In the genomic region with DNA sequence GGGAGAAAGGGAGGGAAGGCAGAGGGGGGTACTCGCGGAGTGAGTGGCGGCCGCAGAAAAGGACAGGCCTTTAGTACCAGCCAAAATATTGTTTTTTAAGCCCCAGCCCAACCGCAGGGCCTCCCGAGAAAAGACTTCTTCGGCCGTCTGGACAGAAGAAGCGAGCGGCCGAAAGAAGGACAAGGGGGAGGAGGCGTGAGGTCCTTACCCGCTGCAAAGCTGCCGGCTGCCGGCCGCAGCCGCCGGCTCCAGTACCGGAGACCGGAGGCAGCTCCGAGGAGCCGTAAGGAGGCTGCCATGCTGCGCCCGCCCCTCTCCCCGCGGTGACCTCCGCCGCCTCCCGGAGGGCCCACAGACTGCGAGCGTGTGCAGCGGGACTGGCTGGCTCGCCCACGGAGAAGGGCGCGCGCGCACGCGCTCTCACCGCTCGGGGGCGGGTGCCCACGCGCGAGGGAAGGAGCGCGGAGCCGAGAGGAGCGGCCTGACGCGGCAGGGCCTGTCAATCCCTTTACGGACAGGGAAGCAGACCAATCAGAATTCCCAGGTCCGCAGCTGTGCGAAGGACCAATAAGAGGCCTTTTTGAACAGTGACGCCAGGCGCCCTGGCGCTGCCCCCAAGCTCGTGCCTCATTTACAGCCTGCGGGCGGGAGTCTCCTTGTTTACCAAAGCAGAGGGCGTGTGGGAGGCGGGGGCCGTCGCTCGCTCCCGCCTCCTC, we compare ENCODE assay signal across 1 cellular context.
TF ChIP-seq lines count a peak whose summit lies in the region.

TSS of gene HIBADH (minus strand) at position 394 of the 716 bp plus-strand sequence. CDS start at position 299, 95 bp downstream.

TF ChIP-seq in HepG2, 621 proteins besides CTCF, POLR2A, EP300 and RAD21 (continued from another document and continues in another):
- peak; percentile 23; the same call in 1 of the 2 replicates for TF ChIP-seq ZNF605 (CRISPR knock-in tag; IDR thresholded peaks at IDR 0.05)
- no peak for TF ChIP-seq CREB3 (CRISPR knock-in tag; IDR thresholded peaks at IDR 0.05)
- TF ChIP-seq SMYD3 (CRISPR knock-in tag; IDR thresholded peaks at IDR 0.05), result no peak
- TF ChIP-seq ZNF318 (CRISPR knock-in tag; IDR thresholded peaks at IDR 0.05), result no peak; the same call in 1 of the 2 replicates
- TF ChIP-seq, protein P1, sequence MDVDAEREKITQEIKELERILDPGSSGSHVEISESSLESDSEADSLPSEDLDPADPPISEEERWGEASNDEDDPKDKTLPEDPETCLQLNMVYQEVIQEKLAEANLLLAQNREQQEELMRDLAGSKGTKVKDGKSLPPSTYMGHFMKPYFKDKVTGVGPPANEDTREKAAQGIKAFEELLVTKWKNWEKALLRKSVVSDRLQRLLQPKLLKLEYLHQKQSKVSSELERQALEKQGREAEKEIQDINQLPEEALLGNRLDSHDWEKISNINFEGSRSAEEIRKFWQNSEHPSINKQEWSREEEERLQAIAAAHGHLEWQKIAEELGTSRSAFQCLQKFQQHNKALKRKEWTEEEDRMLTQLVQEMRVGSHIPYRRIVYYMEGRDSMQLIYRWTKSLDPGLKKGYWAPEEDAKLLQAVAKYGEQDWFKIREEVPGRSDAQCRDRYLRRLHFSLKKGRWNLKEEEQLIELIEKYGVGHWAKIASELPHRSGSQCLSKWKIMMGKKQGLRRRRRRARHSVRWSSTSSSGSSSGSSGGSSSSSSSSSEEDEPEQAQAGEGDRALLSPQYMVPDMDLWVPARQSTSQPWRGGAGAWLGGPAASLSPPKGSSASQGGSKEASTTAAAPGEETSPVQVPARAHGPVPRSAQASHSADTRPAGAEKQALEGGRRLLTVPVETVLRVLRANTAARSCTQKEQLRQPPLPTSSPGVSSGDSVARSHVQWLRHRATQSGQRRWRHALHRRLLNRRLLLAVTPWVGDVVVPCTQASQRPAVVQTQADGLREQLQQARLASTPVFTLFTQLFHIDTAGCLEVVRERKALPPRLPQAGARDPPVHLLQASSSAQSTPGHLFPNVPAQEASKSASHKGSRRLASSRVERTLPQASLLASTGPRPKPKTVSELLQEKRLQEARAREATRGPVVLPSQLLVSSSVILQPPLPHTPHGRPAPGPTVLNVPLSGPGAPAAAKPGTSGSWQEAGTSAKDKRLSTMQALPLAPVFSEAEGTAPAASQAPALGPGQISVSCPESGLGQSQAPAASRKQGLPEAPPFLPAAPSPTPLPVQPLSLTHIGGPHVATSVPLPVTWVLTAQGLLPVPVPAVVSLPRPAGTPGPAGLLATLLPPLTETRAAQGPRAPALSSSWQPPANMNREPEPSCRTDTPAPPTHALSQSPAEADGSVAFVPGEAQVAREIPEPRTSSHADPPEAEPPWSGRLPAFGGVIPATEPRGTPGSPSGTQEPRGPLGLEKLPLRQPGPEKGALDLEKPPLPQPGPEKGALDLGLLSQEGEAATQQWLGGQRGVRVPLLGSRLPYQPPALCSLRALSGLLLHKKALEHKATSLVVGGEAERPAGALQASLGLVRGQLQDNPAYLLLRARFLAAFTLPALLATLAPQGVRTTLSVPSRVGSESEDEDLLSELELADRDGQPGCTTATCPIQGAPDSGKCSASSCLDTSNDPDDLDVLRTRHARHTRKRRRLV (CRISPR knock-in tag; IDR thresholded peaks at IDR 0.05), result peak; percentile 40; the same call in 1 of the 2 replicates
- peak; percentile 48; the same call in 1 of the 2 replicates for TF ChIP-seq ZSCAN31 (CRISPR knock-in tag; IDR thresholded peaks at IDR 0.05; ENCODE audit: low read depth)
- no peak for TF ChIP-seq ZNF552 (CRISPR knock-in tag; IDR thresholded peaks at IDR 0.05; ENCODE audit: borderline replicate concordance)
- no peak for TF ChIP-seq ZFP36L1 (CRISPR knock-in tag; IDR thresholded peaks at IDR 0.05)
- no peak for TF ChIP-seq SMAD3 (CRISPR knock-in tag; IDR thresholded peaks at IDR 0.05)
- no peak for TF ChIP-seq SATB2 (CRISPR knock-in tag; IDR thresholded peaks at IDR 0.05)
- TF ChIP-seq TCF7L2 (IDR thresholded peaks at IDR 0.05; ENCODE audit: low read depth, low read length), result no peak
- TF ChIP-seq HES4 (CRISPR knock-in tag; IDR thresholded peaks at IDR 0.05; ENCODE audit: borderline replicate concordance), result peak; percentile 48; the same call in 1 of the 2 replicates
- no peak for TF ChIP-seq PAWR (CRISPR knock-in tag; IDR thresholded peaks at IDR 0.05; ENCODE audit: borderline replicate concordance)
- peak; percentile 57; the same call in 1 of the 2 replicates for TF ChIP-seq MEF2D (CRISPR knock-in tag; IDR thresholded peaks at IDR 0.05)
- peak; percentile 95 for TF ChIP-seq FOXK2 (IDR thresholded peaks at IDR 0.05)
- peak; percentile 55 for TF ChIP-seq GATAD2A (CRISPR knock-in tag; IDR thresholded peaks at IDR 0.05)
- TF ChIP-seq RORA (CRISPR knock-in tag; IDR thresholded peaks at IDR 0.05), result no peak
- TF ChIP-seq, protein P2, sequence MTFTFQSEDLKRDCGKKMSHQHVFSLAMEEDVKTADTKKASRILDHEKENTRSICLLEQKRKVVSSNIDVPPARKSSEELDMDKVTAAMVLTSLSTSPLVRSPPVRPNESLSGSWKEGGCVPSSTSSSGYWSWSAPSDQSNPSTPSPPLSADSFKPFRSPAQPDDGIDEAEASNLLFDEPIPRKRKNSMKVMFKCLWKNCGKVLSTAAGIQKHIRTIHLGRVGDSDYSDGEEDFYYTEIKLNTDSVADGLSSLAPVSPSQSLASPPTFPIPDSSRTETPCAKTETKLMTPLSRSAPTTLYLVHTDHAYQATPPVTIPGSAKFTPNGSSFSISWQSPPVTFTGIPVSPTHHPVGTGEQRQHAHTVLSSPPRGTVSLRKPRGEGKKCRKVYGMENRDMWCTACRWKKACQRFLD (CRISPR knock-in tag; IDR thresholded peaks at IDR 0.05; ENCODE audit: borderline replicate concordance), result no peak
- peak; percentile 30; the same call in 1 of the 2 replicates for TF ChIP-seq TMF1 (CRISPR knock-in tag; IDR thresholded peaks at IDR 0.05; ENCODE audit: low read depth)
- no peak for TF ChIP-seq ZBTB42 (CRISPR knock-in tag; IDR thresholded peaks at IDR 0.05)
- no peak; the same call in 1 of the 2 replicates for TF ChIP-seq ARID3A (IDR thresholded peaks at IDR 0.05; ENCODE audit: low read depth, low read length)
- TF ChIP-seq, protein P3, sequence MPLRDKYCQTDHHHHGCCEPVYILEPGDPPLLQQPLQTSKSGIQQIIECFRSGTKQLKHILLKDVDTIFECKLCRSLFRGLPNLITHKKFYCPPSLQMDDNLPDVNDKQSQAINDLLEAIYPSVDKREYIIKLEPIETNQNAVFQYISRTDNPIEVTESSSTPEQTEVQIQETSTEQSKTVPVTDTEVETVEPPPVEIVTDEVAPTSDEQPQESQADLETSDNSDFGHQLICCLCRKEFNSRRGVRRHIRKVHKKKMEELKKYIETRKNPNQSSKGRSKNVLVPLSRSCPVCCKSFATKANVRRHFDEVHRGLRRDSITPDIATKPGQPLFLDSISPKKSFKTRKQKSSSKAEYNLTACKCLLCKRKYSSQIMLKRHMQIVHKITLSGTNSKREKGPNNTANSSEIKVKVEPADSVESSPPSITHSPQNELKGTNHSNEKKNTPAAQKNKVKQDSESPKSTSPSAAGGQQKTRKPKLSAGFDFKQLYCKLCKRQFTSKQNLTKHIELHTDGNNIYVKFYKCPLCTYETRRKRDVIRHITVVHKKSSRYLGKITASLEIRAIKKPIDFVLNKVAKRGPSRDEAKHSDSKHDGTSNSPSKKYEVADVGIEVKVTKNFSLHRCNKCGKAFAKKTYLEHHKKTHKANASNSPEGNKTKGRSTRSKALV (CRISPR knock-in tag; IDR thresholded peaks at IDR 0.05), result no peak
- no peak for TF ChIP-seq MIER2 (CRISPR knock-in tag; IDR thresholded peaks at IDR 0.05)
- no peak for TF ChIP-seq GLI4 (CRISPR knock-in tag; IDR thresholded peaks at IDR 0.05; ENCODE audit: borderline replicate concordance)
- TF ChIP-seq MAFK (conservative IDR thresholded peaks at IDR 0.05 in 1 of 2, IDR thresholded peaks at IDR 0.05 in 1 of 2; ENCODE audit: low read length in 2 of 2), result no peak
- TF ChIP-seq GZF1 (CRISPR knock-in tag; IDR thresholded peaks at IDR 0.05), result no peak
- TF ChIP-seq ZEB1 (IDR thresholded peaks at IDR 0.05; ENCODE audit: insufficient replicate concordance, low read depth), result no peak
- TF ChIP-seq MLX (CRISPR knock-in tag; IDR thresholded peaks at IDR 0.05), result peak; percentile 59; the same call in 1 of the 2 replicates
- TF ChIP-seq CENPT (CRISPR knock-in tag; IDR thresholded peaks at IDR 0.05; ENCODE audit: low read depth), result no peak
- no peak for TF ChIP-seq ONECUT2 (CRISPR knock-in tag; IDR thresholded peaks at IDR 0.05)
